11 cellular contexts compared by ENCODE assay signal in genomic region chr2:40434638-40435296, GRCh38. TPM values are rescaled to one million over a fixed set of nuclear protein-coding genes. Genes with fewer than 3 reads are reported as not detected.
DNase-seq lines count a peak whose midpoint lies in the region; ATAC-seq and TF ChIP-seq lines count a peak whose summit lies in the region.
"Had no signal": no experiment of that assay in that cellular context is flagged by ENCODE, and none has a peak within 500 bp of the region (broad histone marks: within the 10 kb centered on the region; RNA-seq: fewer than 3 reads in every experiment).

No MANE protein-coding gene starts in this region.

- no peaks in the 10 kb centered on the region for H3K79me2 ChIP-seq in smooth muscle cell (ENCODE audit: low read depth)

- peak overlapping the region; percentile 54 for H3K4me2 ChIP-seq in smooth muscle cell

- no peaks in the 10 kb centered on the region for H4K20me1 ChIP-seq in smooth muscle cell (ENCODE audit: low read depth)

- WGBS in smooth muscle cell (ENCODE audit: low lambda C conversion rate), result 36% methylated on average over 4 of the region's 4 CpGs

- TF ChIP-seq CTCF in glutamatergic neuron (IDR thresholded peaks at IDR 0.05; ENCODE audit: partially characterized antibody, unreplicated experiment), result no peak
- TF ChIP-seq CTCF in smooth muscle cell (IDR thresholded peaks at IDR 0.05; ENCODE audit: borderline replicate concordance, insufficient read depth, poor library complexity, severe bottlenecking), result no peak

- H2AFZ ChIP-seq in smooth muscle cell (ENCODE audit: low read depth), result no peak overlapping the region

- peaks cover 3% of the 10 kb centered on the region for H3K27me3 Mint-ChIP-seq in glutamatergic neuron (ENCODE audit: unreplicated experiment)
- no peaks in the 10 kb centered on the region for H3K27me3 Mint-ChIP-seq in natural killer cell treated with Interleukin-12 subunit alpha and Interleukin-12 subunit beta and Interleukin-15 and Interleukin-18, amount 100 ng/mL, for 72 hours
- H3K27me3 Mint-ChIP-seq: effector memory CD8-positive, alpha-beta T cell had no signal

- no peak overlapping the region for H3K4me3 ChIP-seq in smooth muscle cell

- peak overlapping the region; percentile 56 for H3K27ac Mint-ChIP-seq in glutamatergic neuron (ENCODE audit: unreplicated experiment)
- no peak overlapping the region for H3K27ac Mint-ChIP-seq in natural killer cell treated with Interleukin-12 subunit alpha and Interleukin-12 subunit beta and Interleukin-15 and Interleukin-18, amount 100 ng/mL, for 72 hours
- H3K27ac Mint-ChIP-seq: effector memory CD8-positive, alpha-beta T cell had no signal

- no peaks in the 10 kb centered on the region for H3K36me3 Mint-ChIP-seq in glutamatergic neuron (ENCODE audit: unreplicated experiment)
- H3K36me3 Mint-ChIP-seq in natural killer cell treated with Interleukin-12 subunit alpha and Interleukin-12 subunit beta and Interleukin-15 and Interleukin-18, amount 100 ng/mL, for 72 hours, result no peaks in the 10 kb centered on the region

- H3K4me1 ChIP-seq in smooth muscle cell (ENCODE audit: low read depth), result peaks cover 12% of the 10 kb centered on the region

- no peak for ATAC-seq in natural killer cell treated with Interleukin-12 subunit alpha and Interleukin-12 subunit beta and Interleukin-15 and Interleukin-18, amount 100 ng/mL, for 72 hours
- ATAC-seq: effector memory CD8-positive, alpha-beta T cell had no signal

- peak; percentile 82 for DNase-seq in H4 (ENCODE audit: low spot score)
- peak; percentile 81 for DNase-seq in T1000 (lab: John Stamatoyannopoulos, UW)
- DNase-seq in glutamatergic neuron, result no peak
- DNase-seq in smooth muscle cell (lab: John Stamatoyannopoulos, UW; ENCODE audit: unreplicated experiment), result no peak
- DNase-seq in NCI-H2081 treated with DMSO at 0.1 percent for 48 hours (lab: John Stamatoyannopoulos, UW), result no peak
- no peak for DNase-seq in cortex of kidney (lab: John Stamatoyannopoulos, UW)
- DNase-seq in natural killer cell treated with Interleukin-12 subunit alpha and Interleukin-12 subunit beta and Interleukin-15 and Interleukin-18, amount 100 ng/mL, for 72 hours (ENCODE audit: low spot score), result no peak
- no peak for DNase-seq in C1 segment of cervical spinal cord (lab: John Stamatoyannopoulos, UW)
- DNase-seq: activated CD8-positive, alpha-beta memory T cell treated with anti-CD3 and anti-CD28 coated beads, Interleukin-2, amount 50 U/mL, for 4 hours; effector memory CD8-positive, alpha-beta T cell; nucleus accumbens had no signal

- H3K9ac ChIP-seq in smooth muscle cell (ENCODE audit: low read depth), result peak overlapping the region; percentile 37

- H3K4me1 Mint-ChIP-seq in glutamatergic neuron (ENCODE audit: low read depth, unreplicated experiment), result peaks cover 19% of the 10 kb centered on the region
- H3K4me1 Mint-ChIP-seq in natural killer cell treated with Interleukin-12 subunit alpha and Interleukin-12 subunit beta and Interleukin-15 and Interleukin-18, amount 100 ng/mL, for 72 hours (ENCODE audit: low read depth in 2 of 2), result no peaks in the 10 kb centered on the region

- no peaks in the 10 kb centered on the region for H3K9me3 ChIP-seq in smooth muscle cell (replicated peaks; ENCODE audit: low read depth)

- peaks cover 5% of the 10 kb centered on the region for H3F3A ChIP-seq in smooth muscle cell (ENCODE audit: low read depth)

- H3K27ac ChIP-seq in smooth muscle cell (ENCODE audit: low read depth), result peak overlapping the region; percentile 76

- no peaks in the 10 kb centered on the region for H3K27me3 ChIP-seq in smooth muscle cell (ENCODE audit: low read depth)

- no peaks in the 10 kb centered on the region for H3K36me3 ChIP-seq in smooth muscle cell (ENCODE audit: low read depth)

- H3K9me3 Mint-ChIP-seq in glutamatergic neuron (ENCODE audit: unreplicated experiment), result peaks cover 9% of the 10 kb centered on the region
- peaks cover 11% of the 10 kb centered on the region for H3K9me3 Mint-ChIP-seq in natural killer cell treated with Interleukin-12 subunit alpha and Interleukin-12 subunit beta and Interleukin-15 and Interleukin-18, amount 100 ng/mL, for 72 hours

- no peak overlapping the region for H3K4me3 Mint-ChIP-seq in glutamatergic neuron (ENCODE audit: unreplicated experiment)
- H3K4me3 Mint-ChIP-seq in natural killer cell treated with Interleukin-12 subunit alpha and Interleukin-12 subunit beta and Interleukin-15 and Interleukin-18, amount 100 ng/mL, for 72 hours, result no peak overlapping the region
- H3K4me3 Mint-ChIP-seq: effector memory CD8-positive, alpha-beta T cell had no signal

RNA-seq across cellular contexts. Expression of gene SLC8A1, which starts 17.1 kb away (rescaled TPM):
- not detected in 2 replicates for total RNA-seq in H4 (2014; rRNA removed; shearing (Covaris generic))
- 1.9 TPM for total RNA-seq in glutamatergic neuron (ENCODE audit: unreplicated experiment)
- total RNA-seq in smooth muscle cell, result 5.3 and 6.3 TPM in 2 replicates
- 1.1 and 1.3 TPM in 2 replicates for polyA plus RNA-seq in smooth muscle cell
- total RNA-seq in natural killer cell treated with Interleukin-12 subunit alpha and Interleukin-12 subunit beta and Interleukin-15 and Interleukin-18, amount 100 ng/mL, for 72 hours, result not detected

Comparison
In these comparisons a context has a peak if more than half of its experiments do, and no peak if none do; other contexts are left out.
1. DNase-seq: peak in H4 (single experiment) and T1000 (single experiment); none in glutamatergic neuron (single experiment), smooth muscle cell (single experiment), NCI-H2081 treated with DMSO at 0.1 percent for 48 hours (single experiment), cortex of kidney (single experiment), natural killer cell treated with Interleukin-12 subunit alpha and Interleukin-12 subunit beta and Interleukin-15 and Interleukin-18, amount 100 ng/mL, for 72 hours (single experiment) and C1 segment of cervical spinal cord (0 of 14).